In genomic region chr6:159819932-159820640, GRCh38 we compare ENCODE assay signal across 1 cellular context.
TF ChIP-seq lines count a peak whose summit lies in the region.

No MANE protein-coding gene starts in this region.

TF ChIP-seq in K562, 482 proteins besides CTCF, POLR2A, EP300 and RAD21 (continued from another document):
- TF ChIP-seq ESRRA (IDR thresholded peaks at IDR 0.05; ENCODE audit: borderline replicate concordance, low read depth) (0 out of 2 replicates have a peak, but pooled peaks have one; percentile 20), ZBTB9 (CRISPR knock-in tag; IDR thresholded peaks at IDR 0.05) (peak; percentile 33; the same call in 1 of the 2 replicates), PKNOX1 (IDR thresholded peaks at IDR 0.05) (peak; percentile 67), CHD4 (IDR thresholded peaks at IDR 0.05; ENCODE audit: insufficient read depth, insufficient replicate concordance, low read depth, low read length, poor library complexity, severe bottlenecking) (no peak)
